In genomic region chr4:10192331-10192730, GRCh38 we compare ENCODE assay signal across 25 cellular contexts.
DNase-seq lines count a peak whose midpoint lies in the region; ATAC-seq and TF ChIP-seq lines count a peak whose summit lies in the region.
"Had no signal": no experiment of that assay in that cellular context is flagged by ENCODE, and none has a peak within 500 bp of the region (broad histone marks: within the 10 kb centered on the region; RNA-seq: fewer than 3 reads in every experiment).

No MANE protein-coding gene starts in this region.

- POLR2A ChIA-PET in WTC11 (lab: Charles Lee), result no interaction called here
- POLR2A ChIA-PET in Caco-2 (lab: Charles Lee), result no interaction called here

- DNase-seq in GM13977 (ENCODE audit: low spot score), result no peak
- DNase-seq in M059J (ENCODE audit: low read depth), result peak; percentile 61
- DNase-seq in WTC11 (ENCODE audit: low spot score), result no peak
- peak; percentile 2 for DNase-seq in medulla oblongata (ENCODE audit: extremely low spot score)
- no peak for DNase-seq in vagina (ENCODE audit: extremely low spot score in 2 of 2)
- no peak for DNase-seq in Caco-2
- DNase-seq: activated CD4-positive, CD25-positive, alpha-beta regulatory T cell treated with anti-CD3 and anti-CD28 coated beads, Interleukin-2, amount 50 U/mL, for 72 hours; COR-L47; DND-41; NCI-H1105 treated with DMSO at 0.1 percent for 48 hours; NCI-H2171; NCI-H526; PC-9; SIG-M5; sigmoid colon; T-helper 17 cell had no signal

- intact Hi-C loops in vagina (cut with DNase I), result no loop called here
- intact Hi-C loops in Caco-2 (cut with micrococcal nuclease; ENCODE audit: unreplicated experiment), result no loop called here

- peaks cover 64% of the 10 kb centered on the region for H3K9me3 Mint-ChIP-seq in WTC11
- H3K9me3 Mint-ChIP-seq in Caco-2 (ENCODE audit: unreplicated experiment), result no peaks in the 10 kb centered on the region
- H3K9me3 Mint-ChIP-seq: activated naive CD4-positive, alpha-beta T cell treated with anti-CD3 and anti-CD28 coated beads, Interleukin-2, amount 50 U/mL, for 24 hours; nephron; stimulated activated memory B cell treated with anti-CD40 and anti-IgM and Interleukin-4, amounts not matched to agents 10 μg/mL and 1 μg/mL and 100 μg/mL, for 72 hours had no signal

- TF ChIP-seq CTCF in GM13977 (IDR thresholded peaks at IDR 0.05; ENCODE audit: extremely low read depth, insufficient read depth, missing control alignments) (peak; percentile 15), WTC11 (IDR thresholded peaks at IDR 0.05) (no peak), vagina (IDR thresholded peaks at IDR 0.05) (no peak), Caco-2 (IDR thresholded peaks at IDR 0.05; ENCODE audit: insufficient read depth in 1 of 2, low read depth in 1 of 2, low read length in 1 of 2, severe bottlenecking in 1 of 2, unreplicated experiment in 1 of 2) (no peak)

- H3K27me3 ChIP-seq in vagina (no peaks in the 10 kb centered on the region), Caco-2 (replicated peaks; ENCODE audit: control insufficient read depth, insufficient read depth, low read length) (no peaks in the 10 kb centered on the region)
- H3K27me3 ChIP-seq: ascending aorta, esophagus muscularis mucosa, sigmoid colon had no signal

- H3K4me1 Mint-ChIP-seq in WTC11 (no peaks in the 10 kb centered on the region), Caco-2 (ENCODE audit: low read depth, unreplicated experiment) (no peaks in the 10 kb centered on the region)
- H3K4me1 Mint-ChIP-seq: activated naive CD4-positive, alpha-beta T cell treated with anti-CD3 and anti-CD28 coated beads, Interleukin-2, amount 50 U/mL, for 24 hours; nephron; stimulated activated memory B cell treated with anti-CD40 and anti-IgM and Interleukin-4, amounts not matched to agents 10 μg/mL and 1 μg/mL and 100 μg/mL, for 72 hours; T-helper 17 cell had no signal

- TF ChIP-seq POLR2A in vagina (IDR thresholded peaks at IDR 0.05), result no peak

- no peaks in the 10 kb centered on the region for H3K36me3 ChIP-seq in vagina
- no peaks in the 10 kb centered on the region for H3K36me3 ChIP-seq in Caco-2 (ENCODE audit: control insufficient read depth, insufficient read depth, low read length)
- H3K36me3 ChIP-seq: ascending aorta, esophagus muscularis mucosa, HAP-1, sigmoid colon, thoracic aorta had no signal

- no peak overlapping the region for H3K4me3 ChIP-seq in vagina
- no peak overlapping the region for H3K4me3 ChIP-seq in Caco-2 (ENCODE audit: low read depth, low read length)
- H3K4me3 ChIP-seq: ascending aorta, esophagus muscularis mucosa, HAP-1, PC-9, sigmoid colon, thoracic aorta had no signal

- H3K36me3 Mint-ChIP-seq in WTC11 (peaks cover 15% of the 10 kb centered on the region), Caco-2 (ENCODE audit: insufficient read depth, unreplicated experiment) (no peaks in the 10 kb centered on the region)
- H3K36me3 Mint-ChIP-seq: activated naive CD4-positive, alpha-beta T cell treated with anti-CD3 and anti-CD28 coated beads, Interleukin-2, amount 50 U/mL, for 24 hours; stimulated activated memory B cell treated with anti-CD40 and anti-IgM and Interleukin-4, amounts not matched to agents 10 μg/mL and 1 μg/mL and 100 μg/mL, for 72 hours had no signal

- no peak overlapping the region for H3K4me3 Mint-ChIP-seq in WTC11
- H3K4me3 Mint-ChIP-seq in Caco-2 (ENCODE audit: unreplicated experiment), result no peak overlapping the region
- H3K4me3 Mint-ChIP-seq: activated naive CD4-positive, alpha-beta T cell treated with anti-CD3 and anti-CD28 coated beads, Interleukin-2, amount 50 U/mL, for 24 hours; nephron; stimulated activated memory B cell treated with anti-CD40 and anti-IgM and Interleukin-4, amounts not matched to agents 10 μg/mL and 1 μg/mL and 100 μg/mL, for 72 hours; T-helper 17 cell had no signal

- in situ Hi-C loops in GM13977 (cut with MboI; ENCODE audit: low pct_unique_long_range_greater_than_20kb, low sequenced_read_pairs, unreplicated experiment), result no loop called here

- H3K4me1 ChIP-seq in vagina (no peaks in the 10 kb centered on the region), Caco-2 (no peaks in the 10 kb centered on the region)
- H3K4me1 ChIP-seq: ascending aorta, esophagus muscularis mucosa, HAP-1, parathyroid adenoma, sigmoid colon had no signal

- no peak overlapping the region for H3K27ac ChIP-seq in vagina
- H3K27ac ChIP-seq: ascending aorta, esophagus muscularis mucosa, parathyroid adenoma, PC-9, sigmoid colon, thoracic aorta had no signal

- peaks cover 3% of the 10 kb centered on the region; the same call in 1 of the 2 replicates for H3K27me3 Mint-ChIP-seq in WTC11 (ENCODE audit: low read depth)
- H3K27me3 Mint-ChIP-seq in Caco-2 (ENCODE audit: insufficient read depth, unreplicated experiment), result no peaks in the 10 kb centered on the region
- H3K27me3 Mint-ChIP-seq: activated naive CD4-positive, alpha-beta T cell treated with anti-CD3 and anti-CD28 coated beads, Interleukin-2, amount 50 U/mL, for 24 hours; stimulated activated memory B cell treated with anti-CD40 and anti-IgM and Interleukin-4, amounts not matched to agents 10 μg/mL and 1 μg/mL and 100 μg/mL, for 72 hours had no signal

- ATAC-seq in WTC11 (0 out of 2 replicates have a peak, but pooled peaks have one; percentile 34), GM18873 (IDR thresholded peaks at IDR 0.05; ENCODE audit: low FRiP score, unreplicated experiment) (no peak)
- ATAC-seq: stimulated activated memory B cell treated with anti-CD40 and anti-IgM and Interleukin-4, amounts not matched to agents 10 μg/mL and 1 μg/mL and 100 μg/mL, for 72 hours; T-helper 17 cell had no signal

- BruUV-seq in Caco-2 (replicated peaks; lab: Mats Ljungman, UMichigan), result no TSS peak

- no peaks in the 10 kb centered on the region for H3K9me3 ChIP-seq in vagina
- H3K9me3 ChIP-seq in Caco-2, result no peaks in the 10 kb centered on the region
- H3K9me3 ChIP-seq: ascending aorta, esophagus muscularis mucosa, HAP-1, sigmoid colon, thoracic aorta had no signal

- CTCF ChIA-PET in WTC11 (lab: Charles Lee), result interaction anchor here (0.9 to 1.8 kb wide), 4 partner anchors 27 to 334 kb away, joined by 3 to 5 read pairs (median 3); no protein-coding TSS in a partner anchor
- CTCF ChIA-PET in Caco-2 (lab: Charles Lee), result no interaction called here

- H3K27ac Mint-ChIP-seq in WTC11 (no peak overlapping the region), Caco-2 (ENCODE audit: unreplicated experiment) (no peak overlapping the region)
- H3K27ac Mint-ChIP-seq: activated naive CD4-positive, alpha-beta T cell treated with anti-CD3 and anti-CD28 coated beads, Interleukin-2, amount 50 U/mL, for 24 hours; nephron; stimulated activated memory B cell treated with anti-CD40 and anti-IgM and Interleukin-4, amounts not matched to agents 10 μg/mL and 1 μg/mL and 100 μg/mL, for 72 hours; T-helper 17 cell had no signal

TF ChIP-seq in WTC11, 78 proteins besides CTCF, POLR2A, EP300 and RAD21:
- TF ChIP-seq SMAD3 (CRISPR knock-in tag; IDR thresholded peaks at IDR 0.05; ENCODE audit: borderline replicate concordance), result no peak

Comparison
In these comparisons a context has a peak if more than half of its experiments do, and no peak if none do; other contexts are left out.
1. DNase-seq: peak in M059J (single experiment) and medulla oblongata (single experiment); none in GM13977 (single experiment), WTC11 (single experiment), vagina (0 of 2) and Caco-2 (0 of 2).